In the genomic region with DNA sequence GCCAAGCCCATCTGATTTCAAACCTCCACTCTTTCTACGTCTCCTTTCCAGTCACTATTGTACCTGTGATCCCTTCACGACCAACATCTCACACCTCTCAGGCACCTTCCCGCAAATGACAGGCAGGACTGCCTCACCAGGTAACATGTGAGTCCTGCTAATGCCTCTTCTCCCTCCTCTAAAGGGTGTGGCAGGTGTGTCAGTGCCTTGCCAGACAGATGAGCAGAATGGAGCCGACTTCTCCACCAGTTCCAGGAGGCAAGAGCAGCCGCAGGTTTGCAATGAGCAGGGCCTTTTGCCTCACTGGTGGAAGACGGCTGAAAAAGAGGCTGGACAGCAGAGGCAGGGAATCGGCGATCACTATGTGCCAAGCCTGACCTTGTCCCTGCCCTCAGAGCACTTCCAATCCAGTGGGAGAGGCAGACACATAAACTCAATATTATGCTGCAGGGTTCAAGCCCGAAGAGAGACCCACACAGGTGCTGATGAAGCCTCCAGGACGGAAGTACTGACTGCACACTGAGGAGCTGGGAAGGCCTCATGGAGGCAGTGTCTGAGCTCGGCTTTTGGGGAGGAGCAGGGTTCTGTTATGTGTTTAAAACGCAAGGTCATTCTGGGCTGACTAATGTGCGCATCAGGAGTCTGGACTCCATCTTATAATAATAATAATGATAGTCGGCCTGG, we compare ENCODE assay signal across 28 cellular contexts. TPM values are rescaled to one million over a fixed set of nuclear protein-coding genes. Genes with fewer than 3 reads are reported as not detected.
"Had no signal": no experiment of that assay in that cellular context is flagged by ENCODE, and none has a peak within 500 bp of the region (broad histone marks: within the 10 kb centered on the region; RNA-seq: fewer than 3 reads in every experiment).

No MANE protein-coding gene starts in this region.

- H3K27ac ChIP-seq: brain microvascular endothelial cell, cardiac muscle cell, SJSA1 had no signal

- ATAC-seq: activated CD4-positive, CD25-positive, alpha-beta regulatory T cell treated with anti-CD3 and anti-CD28 coated beads, Interleukin-2, amount 50 U/mL, for 24 hours; activated CD8-positive, alpha-beta T cell treated with anti-CD3 and anti-CD28 coated beads for 36 hours; Panc1; SK-N-SH treated with all-trans-retinoic acid at 6 μM for 48 hours had no signal

- H3K9me3 ChIP-seq: MG63, SJSA1 had no signal

- H3K4me3 ChIP-seq: cardiac muscle cell, MG63, SJSA1 had no signal

- H3K27me3 ChIP-seq: brain microvascular endothelial cell, cardiac muscle cell, MG63, SJSA1 had no signal

- H3K36me3 ChIP-seq: brain microvascular endothelial cell, cardiac muscle cell, MG63, SJSA1 had no signal

- DNase-seq: activated CD4-positive, alpha-beta T cell treated with anti-CD3 and anti-CD28 coated beads for 4 hours; activated CD8-positive, alpha-beta T cell treated with anti-CD3 and anti-CD28 coated beads for 36 hours; activated gamma-delta T cell; activated naive CD4-positive, alpha-beta T cell treated with anti-CD3 and anti-CD28 coated beads, Interleukin-2, amount 10 ng/mL, durations not matched to agents 7 days and 5 days; activated naive CD8-positive, alpha-beta T cell treated with anti-CD3 and anti-CD28 coated beads for 36 hours; activated T-cell treated with anti-CD3 and anti-CD28 coated beads, Interleukin-2, amount 50 U/mL, for 24 hours; brain microvascular endothelial cell; cerebellar nuclear complex; MG63; MV-4-11; NCI-H1092 treated with DMSO at 0.1 percent for 48 hours; NCI-H1417 treated with DMSO at 0.1 percent for 48 hours; NCI-H1694; NCI-H2081; NCI-H2171; NCI-H2227 treated with DMSO at 0.1 percent for 48 hours; NCI-H446 treated with DMSO at 0.1 percent for 48 hours; NCI-H524 treated with DMSO at 0.1 percent for 48 hours; NCI-H774; OCI-M1; Right ventricle myocardium superior; RPMI8226; SW 1271 had no signal

- H3K4me1 ChIP-seq: SJSA1 had no signal

RNA-seq across cellular contexts. Expression of gene C4orf50, which starts 57.9 kb away (rescaled TPM):
- total RNA-seq: activated naive CD8-positive, alpha-beta T cell treated with anti-CD3 and anti-CD28 coated beads for 36 hours; Right ventricle myocardium superior; SJSA1 had no signal
- polyA plus RNA-seq: cardiac muscle cell had no signal
